Comparison of ENCODE assay signal across 1 cellular context in the genomic region with DNA sequence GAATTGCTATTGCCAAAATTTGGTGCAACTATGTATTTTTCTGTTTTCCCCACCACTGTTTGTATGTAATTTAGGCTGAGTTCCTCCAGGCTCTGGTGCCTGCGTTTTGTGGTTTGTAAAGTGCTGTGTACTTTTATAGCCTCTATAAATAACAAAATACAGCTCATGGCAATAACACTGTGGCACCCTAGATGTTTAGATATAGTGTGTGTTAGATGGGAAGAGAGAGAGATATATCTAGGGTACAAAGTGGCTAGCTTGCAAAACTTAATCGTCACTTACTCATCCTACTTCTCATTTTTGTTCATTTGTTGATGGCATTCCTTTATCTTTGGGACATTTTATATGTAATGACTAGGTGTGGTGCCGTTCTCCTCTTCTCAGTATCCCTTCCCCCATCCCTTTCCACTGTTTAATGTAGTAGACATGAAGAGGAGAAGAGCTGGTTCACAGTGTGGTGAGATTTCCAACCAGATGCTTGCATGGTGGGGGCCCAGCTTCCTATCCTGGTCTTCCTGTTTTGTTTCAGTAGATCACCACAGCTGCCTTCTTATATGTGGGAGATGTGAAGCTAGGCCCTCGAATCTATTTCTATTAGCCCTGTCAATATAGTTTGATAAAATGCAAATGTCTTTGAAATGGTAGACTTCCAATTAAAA.
TF ChIP-seq lines count a peak whose summit lies in the region.

No MANE protein-coding gene starts in this region.

TF ChIP-seq in HepG2, 621 proteins besides CTCF, POLR2A, EP300 and RAD21 (continued from another document):
- TF ChIP-seq, protein P1, sequence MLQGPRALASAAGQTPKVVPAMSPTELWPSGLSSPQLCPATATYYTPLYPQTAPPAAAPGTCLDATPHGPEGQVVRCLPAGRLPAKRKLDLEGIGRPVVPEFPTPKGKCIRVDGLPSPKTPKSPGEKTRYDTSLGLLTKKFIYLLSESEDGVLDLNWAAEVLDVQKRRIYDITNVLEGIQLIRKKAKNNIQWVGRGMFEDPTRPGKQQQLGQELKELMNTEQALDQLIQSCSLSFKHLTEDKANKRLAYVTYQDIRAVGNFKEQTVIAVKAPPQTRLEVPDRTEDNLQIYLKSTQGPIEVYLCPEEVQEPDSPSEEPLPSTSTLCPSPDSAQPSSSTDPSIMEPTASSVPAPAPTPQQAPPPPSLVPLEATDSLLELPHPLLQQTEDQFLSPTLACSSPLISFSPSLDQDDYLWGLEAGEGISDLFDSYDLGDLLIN (CRISPR knock-in tag; IDR thresholded peaks at IDR 0.05; ENCODE audit: borderline replicate concordance): no peak
- TF ChIP-seq, protein P2, sequence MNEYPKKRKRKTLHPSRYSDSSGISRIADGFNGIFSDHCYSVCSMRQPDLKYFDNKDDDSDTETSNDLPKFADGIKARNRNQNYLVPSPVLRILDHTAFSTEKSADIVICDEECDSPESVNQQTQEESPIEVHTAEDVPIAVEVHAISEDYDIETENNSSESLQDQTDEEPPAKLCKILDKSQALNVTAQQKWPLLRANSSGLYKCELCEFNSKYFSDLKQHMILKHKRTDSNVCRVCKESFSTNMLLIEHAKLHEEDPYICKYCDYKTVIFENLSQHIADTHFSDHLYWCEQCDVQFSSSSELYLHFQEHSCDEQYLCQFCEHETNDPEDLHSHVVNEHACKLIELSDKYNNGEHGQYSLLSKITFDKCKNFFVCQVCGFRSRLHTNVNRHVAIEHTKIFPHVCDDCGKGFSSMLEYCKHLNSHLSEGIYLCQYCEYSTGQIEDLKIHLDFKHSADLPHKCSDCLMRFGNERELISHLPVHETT (CRISPR knock-in tag; conservative IDR thresholded peaks at IDR 0.05): no peak
- no peak for TF ChIP-seq ZNF713 (CRISPR knock-in tag; IDR thresholded peaks at IDR 0.05)
TF ChIP-seq in HepG2: peak in this region for 0.
